ENCODE assay signal across 24 cellular contexts in the genomic region with DNA sequence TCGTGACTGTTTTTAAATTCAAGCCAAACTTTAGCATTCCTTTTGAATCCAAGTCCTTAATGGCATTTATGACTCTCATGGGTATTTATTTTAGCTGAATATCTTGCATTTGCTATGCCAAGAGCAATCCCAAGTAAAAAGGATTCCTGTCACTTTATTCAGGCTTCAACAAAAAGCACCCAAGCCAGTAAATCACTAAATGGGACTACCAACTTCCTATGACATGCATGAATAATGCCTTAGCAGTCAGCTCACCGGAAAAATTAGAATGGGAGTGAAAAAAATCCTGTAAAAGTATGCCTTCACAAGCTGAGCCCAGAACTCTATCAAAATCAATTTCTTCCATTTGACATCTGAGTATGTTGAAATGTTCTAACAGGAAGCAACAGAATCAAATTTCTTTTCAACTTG.
A peak's percentile ranks its signal among the peaks of the same experiment; 100 is the strongest.
DNase-seq lines count a peak whose midpoint lies in the region; ATAC-seq and TF ChIP-seq lines count a peak whose summit lies in the region.
"Had no signal": no experiment of that assay in that cellular context is flagged by ENCODE, and none has a peak within 500 bp of the region (broad histone marks: within the 10 kb centered on the region; RNA-seq: fewer than 3 reads in every experiment).

No MANE protein-coding gene starts in this region.

- no peak overlapping the region for H3K4me3 ChIP-seq in CD4-positive, alpha-beta memory T cell (ENCODE audit: low read length in 2 of 2)
- H3K4me3 ChIP-seq: breast epithelium, pancreas, thyroid gland had no signal

- peaks cover 3 to 4% of the 10 kb centered on the region in 2 donors for H3K9me3 ChIP-seq in CD4-positive, alpha-beta memory T cell (ENCODE audit: control insufficient read depth in 1 of 2, low read length in 2 of 2)
- H3K9me3 ChIP-seq: BE2C, breast epithelium, pancreas, thyroid gland had no signal

- CTCF ChIA-PET in WTC11 (lab: Charles Lee): no interaction called here
- CTCF ChIA-PET in CD4-positive, alpha-beta memory T cell (lab: Charles Lee; ENCODE audit: partially characterized antibody): no interaction called here

- no peaks in the 10 kb centered on the region for H3K27me3 ChIP-seq in CD4-positive, alpha-beta memory T cell (ENCODE audit: insufficient read depth, low read length)
- H3K27me3 ChIP-seq: BE2C, breast epithelium, pancreas, thyroid gland had no signal

- H3K4me3 Mint-ChIP-seq in WTC11 (no peak overlapping the region), type B pancreatic cell (no peak overlapping the region)
- no peak overlapping the region for H3K4me3 Mint-ChIP-seq in CD4-positive, alpha-beta memory T cell
- H3K4me3 Mint-ChIP-seq: activated CD4-positive, alpha-beta T cell treated with anti-CD3 and anti-CD28 coated beads, Interleukin-2, amount 10 ng/mL, durations not matched to agents 7 days and 5 days; activated naive CD8-positive, alpha-beta T cell treated with anti-CD3 and anti-CD28 coated beads, Interleukin-2, amount 50 U/mL, for 24 hours; naive B cell; stimulated activated naive B cell treated with anti-CD40 and anti-IgM and Interleukin-4, amounts not matched to agents 10 μg/mL and 1 μg/mL and 100 μg/mL, for 72 hours had no signal

- ATAC-seq in WTC11 (no peak), HG03108 (IDR thresholded peaks at IDR 0.05; ENCODE audit: unreplicated experiment) (no peak)
- ATAC-seq: activated naive CD8-positive, alpha-beta T cell treated with anti-CD3 and anti-CD28 coated beads, Interleukin-2, amount 50 U/mL, for 24 hours; stimulated activated naive B cell treated with anti-CD40 and anti-IgM and Interleukin-4, amounts not matched to agents 10 μg/mL and 1 μg/mL and 100 μg/mL, for 72 hours had no signal

- intact Hi-C loops in CD4-positive, alpha-beta memory T cell (cut with micrococcal nuclease): no loop called here

- no peaks in the 10 kb centered on the region for H3K4me1 ChIP-seq in CD4-positive, alpha-beta memory T cell (ENCODE audit: insufficient read depth, low read length)
- H3K4me1 ChIP-seq: BE2C, breast epithelium, pancreas had no signal

- H3K27me3 Mint-ChIP-seq in WTC11 (ENCODE audit: low read depth): peaks cover 6% of the 10 kb centered on the region; the same call in 1 of the 2 replicates
- peaks cover 17% of the 10 kb centered on the region for H3K27me3 Mint-ChIP-seq in type B pancreatic cell
- no peaks in the 10 kb centered on the region for H3K27me3 Mint-ChIP-seq in CD4-positive, alpha-beta memory T cell
- H3K27me3 Mint-ChIP-seq: activated CD4-positive, alpha-beta T cell treated with anti-CD3 and anti-CD28 coated beads, Interleukin-2, amount 10 ng/mL, durations not matched to agents 7 days and 5 days; activated naive CD8-positive, alpha-beta T cell treated with anti-CD3 and anti-CD28 coated beads, Interleukin-2, amount 50 U/mL, for 24 hours; naive B cell; stimulated activated naive B cell treated with anti-CD40 and anti-IgM and Interleukin-4, amounts not matched to agents 10 μg/mL and 1 μg/mL and 100 μg/mL, for 72 hours had no signal

- H3K4me1 Mint-ChIP-seq in WTC11 (peaks cover 38% of the 10 kb centered on the region), type B pancreatic cell (ENCODE audit: unreplicated experiment) (peaks cover 8% of the 10 kb centered on the region)
- no peaks in the 10 kb centered on the region for H3K4me1 Mint-ChIP-seq in CD4-positive, alpha-beta memory T cell
- H3K4me1 Mint-ChIP-seq: activated CD4-positive, alpha-beta T cell treated with anti-CD3 and anti-CD28 coated beads, Interleukin-2, amount 10 ng/mL, durations not matched to agents 7 days and 5 days; activated naive CD8-positive, alpha-beta T cell treated with anti-CD3 and anti-CD28 coated beads, Interleukin-2, amount 50 U/mL, for 24 hours; naive B cell; stimulated activated naive B cell treated with anti-CD40 and anti-IgM and Interleukin-4, amounts not matched to agents 10 μg/mL and 1 μg/mL and 100 μg/mL, for 72 hours had no signal

- POLR2A ChIA-PET in WTC11 (lab: Charles Lee): no interaction called here
- POLR2A ChIA-PET in CD4-positive, alpha-beta memory T cell (lab: Charles Lee; ENCODE audit: partially characterized antibody): no interaction called here

- H3K36me3 Mint-ChIP-seq in WTC11 (no peaks in the 10 kb centered on the region), type B pancreatic cell (no peaks in the 10 kb centered on the region)
- H3K36me3 Mint-ChIP-seq in CD4-positive, alpha-beta memory T cell: no peaks in the 10 kb centered on the region
- H3K36me3 Mint-ChIP-seq: naive B cell; stimulated activated naive B cell treated with anti-CD40 and anti-IgM and Interleukin-4, amounts not matched to agents 10 μg/mL and 1 μg/mL and 100 μg/mL, for 72 hours had no signal

- no peak for TF ChIP-seq CTCF in WTC11 (IDR thresholded peaks at IDR 0.05)
- no peak for TF ChIP-seq CTCF in type B pancreatic cell (conservative IDR thresholded peaks at IDR 0.05)

- H3K36me3 ChIP-seq in CD4-positive, alpha-beta memory T cell (ENCODE audit: insufficient read depth, low read length): no peaks in the 10 kb centered on the region
- H3K36me3 ChIP-seq: BE2C, breast epithelium, pancreas, thyroid gland had no signal

- no peak overlapping the region for H3K27ac ChIP-seq in CD4-positive, alpha-beta memory T cell (ENCODE audit: low read depth, low read length)
- H3K27ac ChIP-seq: breast epithelium, pancreas, thyroid gland had no signal

- H3K27ac Mint-ChIP-seq in WTC11 (peak overlapping the region; percentile 14), type B pancreatic cell (peak overlapping the region; percentile 10)
- H3K27ac Mint-ChIP-seq in CD4-positive, alpha-beta memory T cell: no peak overlapping the region
- H3K27ac Mint-ChIP-seq: activated CD4-positive, alpha-beta T cell treated with anti-CD3 and anti-CD28 coated beads, Interleukin-2, amount 10 ng/mL, durations not matched to agents 7 days and 5 days; activated naive CD8-positive, alpha-beta T cell treated with anti-CD3 and anti-CD28 coated beads, Interleukin-2, amount 50 U/mL, for 24 hours; naive B cell; stimulated activated naive B cell treated with anti-CD40 and anti-IgM and Interleukin-4, amounts not matched to agents 10 μg/mL and 1 μg/mL and 100 μg/mL, for 72 hours had no signal

- peak; percentile 7 for DNase-seq in GM03348 (ENCODE audit: low spot score)
- DNase-seq in WTC11 (ENCODE audit: low spot score): no peak
- peak; percentile 58 for DNase-seq in iris pigment epithelial cell (ENCODE audit: low read depth)
- no peak for DNase-seq in type B pancreatic cell (ENCODE audit: extremely low spot score, unreplicated experiment)
- no peak for DNase-seq in superior temporal gyrus (ENCODE audit: extremely low spot score)
- DNase-seq in CD4-positive, alpha-beta memory T cell: no peak
- DNase-seq: activated CD4-positive, alpha-beta T cell treated with anti-CD3 and anti-CD28 coated beads, Interleukin-2, amount 10 ng/mL, durations not matched to agents 7 days and 5 days; activated effector memory CD4-positive, alpha-beta T cell treated with Interleukin-2 at 50 U/mL for 16 hours; activated naive CD8-positive, alpha-beta T cell treated with anti-CD3 and anti-CD28 coated beads, Interleukin-2, amount 50 U/mL, for 24 hours; BE2C; dermis blood vessel endothelial cell; foreskin melanocyte; hypothalamus; KG1; naive B cell; NCI-H1694; NCI-H748 treated with DMSO at 0.1 percent for 48 hours; OCI-M1; pancreas; SHP77; stimulated activated naive B cell treated with anti-CD40 and anti-IgM and Interleukin-4, amounts not matched to agents 10 μg/mL and 1 μg/mL and 100 μg/mL, for 72 hours; thyroid gland had no signal

- peaks cover 13% of the 10 kb centered on the region for H3K9me3 Mint-ChIP-seq in WTC11
- no peaks in the 10 kb centered on the region for H3K9me3 Mint-ChIP-seq in type B pancreatic cell
- H3K9me3 Mint-ChIP-seq in CD4-positive, alpha-beta memory T cell: peaks cover 0 to 13% (median 5%) of the 10 kb centered on the region in 8 donors
- H3K9me3 Mint-ChIP-seq: activated naive CD8-positive, alpha-beta T cell treated with anti-CD3 and anti-CD28 coated beads, Interleukin-2, amount 50 U/mL, for 24 hours had no signal

TF ChIP-seq in WTC11, 78 proteins besides CTCF, POLR2A, EP300 and RAD21 (continues in another document):
- TF ChIP-seq NR2C2 (CRISPR knock-in tag; IDR thresholded peaks at IDR 0.05) (no peak), CBFB (CRISPR knock-in tag; IDR thresholded peaks at IDR 0.05; ENCODE audit: low read depth) (no peak), RORB (CRISPR knock-in tag; IDR thresholded peaks at IDR 0.05) (no peak), SP1 (CRISPR knock-in tag; conservative IDR thresholded peaks at IDR 0.05) (no peak), CREB1 (CRISPR knock-in tag; IDR thresholded peaks at IDR 0.05) (no peak), SMAD4 (CRISPR knock-in tag; IDR thresholded peaks at IDR 0.05) (no peak), ZNF121 (CRISPR knock-in tag; IDR thresholded peaks at IDR 0.05) (no peak)
- TF ChIP-seq, protein P1, sequence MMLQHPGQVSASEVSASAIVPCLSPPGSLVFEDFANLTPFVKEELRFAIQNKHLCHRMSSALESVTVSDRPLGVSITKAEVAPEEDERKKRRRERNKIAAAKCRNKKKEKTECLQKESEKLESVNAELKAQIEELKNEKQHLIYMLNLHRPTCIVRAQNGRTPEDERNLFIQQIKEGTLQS (CRISPR knock-in tag; conservative IDR thresholded peaks at IDR 0.05): no peak
- TF ChIP-seq, protein P2, sequence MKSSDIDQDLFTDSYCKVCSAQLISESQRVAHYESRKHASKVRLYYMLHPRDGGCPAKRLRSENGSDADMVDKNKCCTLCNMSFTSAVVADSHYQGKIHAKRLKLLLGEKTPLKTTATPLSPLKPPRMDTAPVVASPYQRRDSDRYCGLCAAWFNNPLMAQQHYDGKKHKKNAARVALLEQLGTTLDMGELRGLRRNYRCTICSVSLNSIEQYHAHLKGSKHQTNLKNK (CRISPR knock-in tag; IDR thresholded peaks at IDR 0.05): no peak
- TF ChIP-seq, protein P3, sequence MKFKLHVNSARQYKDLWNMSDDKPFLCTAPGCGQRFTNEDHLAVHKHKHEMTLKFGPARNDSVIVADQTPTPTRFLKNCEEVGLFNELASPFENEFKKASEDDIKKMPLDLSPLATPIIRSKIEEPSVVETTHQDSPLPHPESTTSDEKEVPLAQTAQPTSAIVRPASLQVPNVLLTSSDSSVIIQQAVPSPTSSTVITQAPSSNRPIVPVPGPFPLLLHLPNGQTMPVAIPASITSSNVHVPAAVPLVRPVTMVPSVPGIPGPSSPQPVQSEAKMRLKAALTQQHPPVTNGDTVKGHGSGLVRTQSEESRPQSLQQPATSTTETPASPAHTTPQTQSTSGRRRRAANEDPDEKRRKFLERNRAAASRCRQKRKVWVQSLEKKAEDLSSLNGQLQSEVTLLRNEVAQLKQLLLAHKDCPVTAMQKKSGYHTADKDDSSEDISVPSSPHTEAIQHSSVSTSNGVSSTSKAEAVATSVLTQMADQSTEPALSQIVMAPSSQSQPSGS (CRISPR knock-in tag; IDR thresholded peaks at IDR 0.05; ENCODE audit: borderline replicate concordance, low read depth): no peak

Comparison
In these comparisons a context has a peak if more than half of its experiments do, and no peak if none do; other contexts are left out.
1. DNase-seq: peak in GM03348 (single experiment) and iris pigment epithelial cell (single experiment); none in WTC11 (single experiment), type B pancreatic cell (single experiment), superior temporal gyrus (single experiment) and CD4-positive, alpha-beta memory T cell (0 of 5).
2. H3K27ac Mint-ChIP-seq: peak in WTC11 (single experiment) and type B pancreatic cell (single experiment); none in CD4-positive, alpha-beta memory T cell (0 of 7).